Comparison of ENCODE assay signal across 14 cellular contexts in the genomic region with DNA sequence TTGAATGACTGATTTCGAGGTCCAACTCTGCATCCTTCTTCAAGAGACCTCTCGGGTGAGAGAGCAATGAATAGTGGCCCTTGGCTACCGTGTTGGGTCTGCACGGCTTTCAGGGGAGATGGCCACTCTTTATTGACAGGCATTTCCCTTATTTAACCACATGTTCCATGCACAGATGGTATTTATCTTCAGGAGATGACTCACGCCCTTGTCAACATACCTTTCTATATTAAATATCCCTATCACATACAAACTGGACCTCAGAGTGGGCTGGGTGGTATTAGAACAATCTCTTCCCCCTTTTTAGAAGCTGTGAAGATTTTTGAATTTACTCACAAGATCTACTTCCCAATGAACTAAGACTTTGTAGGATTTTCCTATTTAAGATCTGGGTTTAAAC.
DNase-seq lines count a peak whose midpoint lies in the region.
"Had no signal": no experiment of that assay in that cellular context is flagged by ENCODE, and none has a peak within 500 bp of the region (broad histone marks: within the 10 kb centered on the region; RNA-seq: fewer than 3 reads in every experiment).

No MANE protein-coding gene starts in this region.

- H3K4me3 Mint-ChIP-seq in activated naive CD4-positive, alpha-beta T cell treated with anti-CD3 and anti-CD28 coated beads for 36 hours: no peak overlapping the region
- H3K4me3 Mint-ChIP-seq in CD4-positive, alpha-beta memory T cell: no peak overlapping the region

- no peak overlapping the region for H3K9ac ChIP-seq in muscle layer of colon (ENCODE audit: low read length)

- H3K27ac Mint-ChIP-seq in activated naive CD4-positive, alpha-beta T cell treated with anti-CD3 and anti-CD28 coated beads for 36 hours: no peak overlapping the region
- peak overlapping the region in 1 of 7 donors; percentile 65 for H3K27ac Mint-ChIP-seq in CD4-positive, alpha-beta memory T cell

- no peak overlapping the region for H3K4me3 ChIP-seq in muscle layer of colon (ENCODE audit: low read depth in 1 of 2, low read length in 2 of 2)
- H3K4me3 ChIP-seq in CD4-positive, alpha-beta memory T cell (ENCODE audit: low read length in 2 of 2): no peak overlapping the region
- H3K4me3 ChIP-seq: lung had no signal

- H3K27me3 ChIP-seq in muscle layer of colon (ENCODE audit: control insufficient read depth in 1 of 2, insufficient read depth in 2 of 2, low read length in 2 of 2): no peaks in the 10 kb centered on the region
- H3K27me3 ChIP-seq in CD4-positive, alpha-beta memory T cell (ENCODE audit: insufficient read depth, low read length): no peaks in the 10 kb centered on the region

- H3K4me1 Mint-ChIP-seq in activated naive CD4-positive, alpha-beta T cell treated with anti-CD3 and anti-CD28 coated beads for 36 hours (ENCODE audit: low read depth): no peaks in the 10 kb centered on the region
- peaks cover 0 to 4% (median 0%) of the 10 kb centered on the region in 4 donors for H3K4me1 Mint-ChIP-seq in CD4-positive, alpha-beta memory T cell

- no peaks in the 10 kb centered on the region for H3K9me3 ChIP-seq in muscle layer of colon (ENCODE audit: low read length)
- H3K9me3 ChIP-seq in CD4-positive, alpha-beta memory T cell (ENCODE audit: control insufficient read depth in 1 of 2, low read length in 2 of 2): no peaks in the 10 kb centered on the region

- H3K27ac ChIP-seq in muscle layer of colon (ENCODE audit: low read depth, low read length): peak overlapping the region; percentile 64
- no peak overlapping the region for H3K27ac ChIP-seq in CD4-positive, alpha-beta memory T cell (ENCODE audit: low read depth, low read length)

- H3K4me1 ChIP-seq in muscle layer of colon (ENCODE audit: insufficient read depth, low read length): peaks cover 70% of the 10 kb centered on the region
- H3K4me1 ChIP-seq in CD4-positive, alpha-beta memory T cell (ENCODE audit: insufficient read depth, low read length): no peaks in the 10 kb centered on the region

- DNase-seq in DMS153 treated with DMSO at 0.1 percent for 48 hours (lab: John Stamatoyannopoulos, UW; ENCODE audit: unreplicated experiment) (peak; percentile 31), NCI-H146 (lab: John Stamatoyannopoulos, UW) (peak; percentile 40), astrocyte of the hippocampus (ENCODE audit: low read depth, low spot score) (peak; percentile 61), middle frontal gyrus (ENCODE audit: extremely low spot score, low spot score) (no peak), SKM-1 (lab: John Stamatoyannopoulos, UW; ENCODE audit: unreplicated experiment) (no peak)
- DNase-seq in activated naive CD4-positive, alpha-beta T cell treated with anti-CD3 and anti-CD28 coated beads for 36 hours: no peak
- DNase-seq in CD4-positive, alpha-beta memory T cell: no peak
- DNase-seq: activated T-cell treated with anti-CD3 and anti-CD28 coated beads for 4 hours, C1 segment of cervical spinal cord, foreskin melanocyte, NCI-H524 treated with DMSO at 0.1 percent for 48 hours, T-helper 9 cell had no signal

- H3K27me3 Mint-ChIP-seq in activated naive CD4-positive, alpha-beta T cell treated with anti-CD3 and anti-CD28 coated beads for 36 hours (ENCODE audit: low read depth): no peaks in the 10 kb centered on the region
- no peaks in the 10 kb centered on the region for H3K27me3 Mint-ChIP-seq in CD4-positive, alpha-beta memory T cell

- POLR2A ChIA-PET in CD4-positive, alpha-beta memory T cell (lab: Charles Lee; ENCODE audit: partially characterized antibody): no interaction called here

- H3K36me3 ChIP-seq in muscle layer of colon (ENCODE audit: insufficient read depth, low read length): no peaks in the 10 kb centered on the region
- no peaks in the 10 kb centered on the region for H3K36me3 ChIP-seq in CD4-positive, alpha-beta memory T cell (ENCODE audit: insufficient read depth, low read length)

- intact Hi-C loops in activated naive CD4-positive, alpha-beta T cell treated with anti-CD3 and anti-CD28 coated beads for 36 hours (cut with micrococcal nuclease): no loop called here
- intact Hi-C loops in CD4-positive, alpha-beta memory T cell (cut with micrococcal nuclease): no loop called here

- no peaks in the 10 kb centered on the region for H3K9me3 Mint-ChIP-seq in activated naive CD4-positive, alpha-beta T cell treated with anti-CD3 and anti-CD28 coated beads for 36 hours
- H3K9me3 Mint-ChIP-seq in CD4-positive, alpha-beta memory T cell: no peaks in the 10 kb centered on the region

- CTCF ChIA-PET in activated naive CD4-positive, alpha-beta T cell treated with anti-CD3 and anti-CD28 coated beads for 36 hours (lab: Charles Lee): no interaction called here
- CTCF ChIA-PET in CD4-positive, alpha-beta memory T cell (lab: Charles Lee; ENCODE audit: partially characterized antibody): no interaction called here

- H3K36me3 Mint-ChIP-seq in activated naive CD4-positive, alpha-beta T cell treated with anti-CD3 and anti-CD28 coated beads for 36 hours (ENCODE audit: low read depth): no peaks in the 10 kb centered on the region
- H3K36me3 Mint-ChIP-seq in CD4-positive, alpha-beta memory T cell: no peaks in the 10 kb centered on the region

Comparison
In these comparisons a context has a peak if more than half of its experiments do, and no peak if none do; other contexts are left out.
1. DNase-seq: peak in DMS153 treated with DMSO at 0.1 percent for 48 hours (single experiment), NCI-H146 (single experiment) and astrocyte of the hippocampus (single experiment); none in activated naive CD4-positive, alpha-beta T cell treated with anti-CD3 and anti-CD28 coated beads for 36 hours (single experiment), CD4-positive, alpha-beta memory T cell (0 of 5), middle frontal gyrus (single experiment) and SKM-1 (single experiment).